12 cellular contexts compared by ENCODE assay signal in genomic region chrX:141052098-141052497, GRCh38. TPM values are rescaled to one million over a fixed set of nuclear protein-coding genes. Genes with fewer than 3 reads are reported as not detected.
"Had no signal": no experiment of that assay in that cellular context is flagged by ENCODE, and none has a peak within 500 bp of the region (broad histone marks: within the 10 kb centered on the region; RNA-seq: fewer than 3 reads in every experiment).

No MANE protein-coding gene starts in this region.

RNA-seq across cellular contexts. Expression of gene SPANXB1, which starts 49.7 kb away (rescaled TPM):
- total RNA-seq: activated B cell treated with CpG ODN at 0.5 μM for 24 hours; activated CD4-positive, alpha-beta T cell treated with anti-CD3 and anti-CD28 coated beads, Interleukin-2, amount 10 ng/mL, durations not matched to agents 24 days and 14 days; activated T-helper 1 cell treated with anti-CD3 and anti-CD28 coated beads, Interleukin-12 subunit alpha, Interleukin-12 subunit beta, Interleukin-2, Interleukin-4 antibody, amounts not matched to agents 30 ng/mL and 10 ng/mL and 1 ng/mL, durations not matched to agents 14 hours and 24 hours and 36 hours; ascending aorta; lower lobe of right lung; naive thymus-derived CD4-positive, alpha-beta T cell; posterior vena cava; right cardiac atrium; T-helper 17 cell; tibial nerve had no signal
- polyA plus RNA-seq: esophagus; keratinocyte; naive thymus-derived CD4-positive, alpha-beta T cell; right cardiac atrium had no signal
